35 cellular contexts compared by ENCODE assay signal in genomic region chr1:22915280-22915679, GRCh38. TPM values are rescaled to one million over a fixed set of nuclear protein-coding genes. Genes with fewer than 3 reads are reported as not detected.
"Had no signal": no experiment of that assay in that cellular context is flagged by ENCODE, and none has a peak within 500 bp of the region (broad histone marks: within the 10 kb centered on the region; RNA-seq: fewer than 3 reads in every experiment).

No MANE protein-coding gene starts in this region.

- H3K9ac ChIP-seq: parathyroid adenoma had no signal

- H3K4me1 ChIP-seq: foreskin keratinocyte, left ventricle myocardium inferior, lower lobe of right lung, parathyroid adenoma, sigmoid colon, testis, upper lobe of left lung, uterus had no signal

- H3K27me3 ChIP-seq: right atrium auricular region, sigmoid colon, testis, upper lobe of left lung, uterus had no signal

- H3K4me3 Mint-ChIP-seq: immature natural killer cell; naive thymus-derived CD8-positive, alpha-beta T cell; neural crest cell; stimulated activated memory B cell treated with anti-CD40 and anti-IgM and Interleukin-4, amounts not matched to agents 10 μg/mL and 1 μg/mL and 100 μg/mL, for 72 hours had no signal

- H3K4me1 Mint-ChIP-seq: immature natural killer cell; naive thymus-derived CD8-positive, alpha-beta T cell; stimulated activated memory B cell treated with anti-CD40 and anti-IgM and Interleukin-4, amounts not matched to agents 10 μg/mL and 1 μg/mL and 100 μg/mL, for 72 hours had no signal

- H3K27ac Mint-ChIP-seq: immature natural killer cell; naive thymus-derived CD8-positive, alpha-beta T cell; stimulated activated memory B cell treated with anti-CD40 and anti-IgM and Interleukin-4, amounts not matched to agents 10 μg/mL and 1 μg/mL and 100 μg/mL, for 72 hours had no signal

- FAIRE-seq: endothelial cell of umbilical vein had no signal

- H2AFZ ChIP-seq: parathyroid adenoma had no signal

- ATAC-seq: foreskin keratinocyte; gastroesophageal sphincter; heart right ventricle; lower lobe of right lung; naive thymus-derived CD8-positive, alpha-beta T cell; stimulated activated memory B cell treated with anti-CD40 and anti-IgM and Interleukin-4, amounts not matched to agents 10 μg/mL and 1 μg/mL and 100 μg/mL, for 72 hours; stimulated activated naive CD8-positive, alpha-beta T cell treated with anti-CD3 and anti-CD28 coated beads, Interleukin-15, Interleukin-2, amounts not matched to agents 100 U/mL and 50 U/mL, for 24 hours had no signal

- H3K27ac ChIP-seq: coronary artery, esophagus muscularis mucosa, foreskin keratinocyte, gastroesophageal sphincter, heart right ventricle, left ventricle myocardium inferior, lower lobe of right lung, parathyroid adenoma, right atrium auricular region, sigmoid colon, spleen, testis, tibial artery, upper lobe of left lung, uterus had no signal

- H3K27me3 Mint-ChIP-seq: progenitor cell of endocrine pancreas had no signal

- H3K36me3 ChIP-seq: esophagus muscularis mucosa, gastroesophageal sphincter, heart right ventricle, left ventricle myocardium inferior, lower lobe of right lung, right atrium auricular region, sigmoid colon, spleen, tibial artery, upper lobe of left lung, uterus had no signal

- H3K9me3 Mint-ChIP-seq: immature natural killer cell; naive thymus-derived CD8-positive, alpha-beta T cell; neural crest cell; stimulated activated memory B cell treated with anti-CD40 and anti-IgM and Interleukin-4, amounts not matched to agents 10 μg/mL and 1 μg/mL and 100 μg/mL, for 72 hours had no signal

- H3K9me3 ChIP-seq: esophagus muscularis mucosa, gastroesophageal sphincter, heart right ventricle, left ventricle myocardium inferior, lower lobe of right lung, right atrium auricular region, sigmoid colon, spleen, testis, tibial artery, upper lobe of left lung, uterus had no signal

- H3K79me2 ChIP-seq: parathyroid adenoma had no signal

- H3K36me3 Mint-ChIP-seq: immature natural killer cell; naive thymus-derived CD8-positive, alpha-beta T cell; stimulated activated memory B cell treated with anti-CD40 and anti-IgM and Interleukin-4, amounts not matched to agents 10 μg/mL and 1 μg/mL and 100 μg/mL, for 72 hours had no signal

- H3K4me3 ChIP-seq: coronary artery, esophagus muscularis mucosa, gastroesophageal sphincter, heart right ventricle, left ventricle myocardium inferior, lower lobe of right lung, right atrium auricular region, sigmoid colon, spleen, testis, tibial artery, upper lobe of left lung, uterus had no signal

- DNase-seq: dermis blood vessel endothelial cell; effector memory CD4-positive, alpha-beta T cell; foreskin keratinocyte; heart right ventricle; hippocampal formation; immature natural killer cell; islet precursor cell; kidney glomerular epithelial cell; left colon; left ventricle myocardium inferior; lower lobe of right lung; naive thymus-derived CD8-positive, alpha-beta T cell; sigmoid colon; spleen; stimulated activated CD4-positive, alpha-beta T cell treated with anti-CD3 and anti-CD28 coated beads, Interleukin-4, amount 100 ng/mL, for 4 hours; stimulated activated naive CD8-positive, alpha-beta T cell treated with anti-CD3 and anti-CD28 coated beads, Interleukin-15, Interleukin-2, amounts not matched to agents 100 U/mL and 50 U/mL, for 24 hours; testis; tibial artery; uterus had no signal

RNA-seq across cellular contexts. Expression of gene LACTBL1, which starts 57.4 kb away (rescaled TPM):
- total RNA-seq: dermis blood vessel endothelial cell; endothelial cell of umbilical vein; epithelial cell of proximal tubule; esophagus muscularis mucosa; fibroblast of lung; foreskin keratinocyte; gastroesophageal sphincter; heart right ventricle; left colon; left ventricle myocardium inferior; lower lobe of right lung; mesenteric fat pad; myocyte; naive thymus-derived CD8-positive, alpha-beta T cell; neural crest cell; osteoblast; progenitor cell of endocrine pancreas; right atrium auricular region; sigmoid colon; skeletal muscle tissue; spleen; upper lobe of left lung; uterus had no signal
- polyA plus RNA-seq: endothelial cell of umbilical vein; fibroblast of lung; foreskin keratinocyte; heart right ventricle; immature natural killer cell; naive thymus-derived CD8-positive, alpha-beta T cell; sigmoid colon; spleen had no signal
